1 cellular context compared by ENCODE assay signal in the genomic region with DNA sequence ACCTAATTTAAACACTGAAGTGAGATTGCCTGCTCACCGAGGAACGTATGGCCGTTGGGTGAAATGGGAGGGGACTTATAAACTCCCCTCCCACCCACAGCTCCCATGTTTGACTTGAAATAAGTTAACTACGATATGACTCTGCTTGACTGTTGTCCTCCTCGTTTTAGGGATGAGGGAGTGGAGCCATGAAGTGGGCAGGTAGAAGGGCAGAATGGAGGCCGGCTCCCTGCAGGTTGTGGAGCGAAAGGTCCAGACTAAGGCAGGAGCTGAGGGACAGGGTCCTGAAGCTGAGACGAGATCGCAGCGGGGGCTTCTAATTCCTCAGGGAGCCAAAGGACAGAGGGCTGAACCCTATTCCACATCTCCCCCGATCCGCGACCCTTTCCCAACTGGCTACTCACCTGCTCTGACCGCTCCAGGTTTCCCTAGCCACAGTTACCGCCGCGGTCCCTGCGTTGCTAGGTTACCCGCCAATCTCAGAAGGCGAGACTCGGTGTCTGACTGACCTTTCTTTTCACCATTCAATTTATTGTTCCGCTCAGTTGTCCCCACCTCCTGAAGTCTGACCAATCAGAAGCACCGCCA.
TF ChIP-seq lines count a peak whose summit lies in the region.

No MANE protein-coding gene starts in this region.

TF ChIP-seq in endothelial cell of umbilical vein, 7 proteins besides CTCF, POLR2A, EP300 and RAD21 (continued from another document):
- TF ChIP-seq GATA2 (IDR thresholded peaks at IDR 0.05; ENCODE audit: insufficient read depth, insufficient read length, low read depth, low read length) (no peak), EZH2 (IDR thresholded peaks at IDR 0.05; ENCODE audit: borderline replicate concordance, low read depth, low read length, severe bottlenecking) (no peak), POLR2AphosphoS5 (IDR thresholded peaks at IDR 0.05; ENCODE audit: insufficient read depth, low read depth, low read length) (no peak), JUN (IDR thresholded peaks at IDR 0.05; ENCODE audit: borderline replicate concordance, insufficient read depth, insufficient read length, low read depth) (no peak), FOS (IDR thresholded peaks at IDR 0.05; ENCODE audit: borderline replicate concordance, insufficient read depth, low read length) (no peak)
- TF ChIP-seq, protein P1, sequence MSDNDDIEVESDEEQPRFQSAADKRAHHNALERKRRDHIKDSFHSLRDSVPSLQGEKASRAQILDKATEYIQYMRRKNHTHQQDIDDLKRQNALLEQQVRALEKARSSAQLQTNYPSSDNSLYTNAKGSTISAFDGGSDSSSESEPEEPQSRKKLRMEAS (IDR thresholded peaks at IDR 0.05; ENCODE audit: insufficient read depth, insufficient read length), result no peak
